8 cellular contexts compared by ENCODE assay signal in the genomic region with DNA sequence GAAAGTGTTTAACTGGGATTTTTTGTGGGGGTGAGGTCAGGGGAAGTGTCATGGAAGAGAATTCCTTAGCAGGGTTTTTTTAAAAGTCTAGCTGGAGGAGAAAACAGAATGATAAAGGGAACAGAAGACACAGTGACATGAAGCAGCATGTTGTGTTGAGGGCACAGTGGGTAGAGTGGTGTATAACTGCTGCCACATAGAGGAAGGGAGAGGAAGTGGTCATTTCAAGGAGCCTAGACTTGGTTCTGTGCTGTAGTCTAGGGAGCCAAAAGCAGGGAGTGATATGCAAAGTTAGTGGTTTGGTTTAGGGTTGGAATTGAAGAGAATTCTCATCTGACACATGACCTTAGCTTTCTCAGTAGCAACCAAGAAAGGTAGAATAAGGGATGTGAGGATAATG. TPM values are rescaled to one million over a fixed set of nuclear protein-coding genes. Genes with fewer than 3 reads are reported as not detected.
DNase-seq lines count a peak whose midpoint lies in the region; ATAC-seq, FAIRE-seq and TF ChIP-seq lines count a peak whose summit lies in the region.

No MANE protein-coding gene starts in this region.

- peaks cover 5% of the 10 kb centered on the region for H3K4me1 Mint-ChIP-seq in WTC11

- no peak overlapping the region for H3K4me2 ChIP-seq in A549

- POLR2A ChIA-PET in A549 (lab: Yijun Ruan, JAX) (no interaction called here), HEK293 (lab: Yijun Ruan, JAX) (interaction anchor here (1.5 kb wide), 1 partner anchor 123 kb away, joined by 6 read pairs; a partner anchor contains a TSS), WTC11 (lab: Charles Lee) (no interaction called here)

- no peak for TF ChIP-seq POLR2A in A549 (IDR thresholded peaks at IDR 0.05; ENCODE audit: low read length)

- TF ChIP-seq RAD21 in A549 (conservative IDR thresholded peaks at IDR 0.05 in 1 of 2, IDR thresholded peaks at IDR 0.05 in 1 of 2) = peak; percentile 16 to 39; a peak in 2 of 5 replicates

- H3K9me3 ChIP-seq in A549 (no peaks in the 10 kb centered on the region), HEK293 (ENCODE audit: control insufficient read depth, insufficient read depth, low read depth, low read length) (no peaks in the 10 kb centered on the region)

- H3K36me3 ChIP-seq in HEK293 (ENCODE audit: control insufficient read depth in 2 of 2, insufficient read depth in 1 of 2, low read length in 2 of 2) (no peaks in the 10 kb centered on the region), kidney epithelial cell (ENCODE audit: control insufficient read depth, insufficient read depth, low read length) (no peaks in the 10 kb centered on the region)

- DNase-seq in A549 (ENCODE audit: low read depth in 1 of 2, low spot score in 1 of 2) = peak; percentile 19 to 32
- DNase-seq in WTC11 (ENCODE audit: low spot score) = no peak
- no peak for DNase-seq in kidney epithelial cell (ENCODE audit: low read depth)
- no peak for DNase-seq in NCI-H1105 treated with DMSO at 0.1 percent for 48 hours (lab: John Stamatoyannopoulos, UW)
- no peak for DNase-seq in ecto neural progenitor cell (ENCODE audit: low spot score)

- H3K4me1 ChIP-seq in A549 (peaks cover 6% of the 10 kb centered on the region; the same call in 1 of the 3 replicates), HEK293 (ENCODE audit: control insufficient read depth, insufficient read depth, low read length) (peaks cover 4% of the 10 kb centered on the region; the same call in 1 of the 2 replicates)

- no peaks in the 10 kb centered on the region for H3K27me3 Mint-ChIP-seq in WTC11 (ENCODE audit: low read depth)

- TF ChIP-seq EP300 in A549 (IDR thresholded peaks at IDR 0.05) = no peak

- no peak overlapping the region for H3K4me3 ChIP-seq in A549
- no peak overlapping the region for H3K4me3 ChIP-seq in HEK293 (ENCODE audit: low read depth, low read length)
- no peak overlapping the region for H3K4me3 ChIP-seq in kidney epithelial cell (ENCODE audit: low read depth, low read length)

- TF ChIP-seq CTCF in A549 (IDR thresholded peaks at IDR 0.05) (peak; percentile 30; the same call in 2 of the 3 replicates), GM12872 (IDR thresholded peaks at IDR 0.05; ENCODE audit: insufficient read depth, low read depth, low read length) (peak; percentile 83), HEK293 (tag by site-specific recombination; IDR thresholded peaks at IDR 0.05) (0 out of 2 replicates have a peak, but pooled peaks have one; percentile 44), LNCAP (IDR thresholded peaks at IDR 0.05) (peak; percentile 43; the same call in 1 of the 2 replicates), WTC11 (IDR thresholded peaks at IDR 0.05) (no peak), kidney epithelial cell (IDR thresholded peaks at IDR 0.05; ENCODE audit: insufficient read depth, low read length, poor library complexity, severe bottlenecking) (peak; percentile 28)

- H3K27me3 ChIP-seq in kidney epithelial cell (ENCODE audit: control insufficient read depth, insufficient read depth, low read length) = no peaks in the 10 kb centered on the region

- ATAC-seq in A549 (peak; percentile 95 to 96), WTC11 (peak; percentile 100)

- FAIRE-seq in A549 (lab: Jason Lieb, UNC) = no peak

- no peak overlapping the region for H3K27ac ChIP-seq in A549
- H3K27ac ChIP-seq in HEK293 (ENCODE audit: extremely low read depth, low read depth, low read length) = no peak overlapping the region

- CTCF ChIA-PET in A549 (lab: Yijun Ruan, JAX) (interaction anchor here (0.9 to 2.4 kb wide), 2 partner anchors 9 to 44 kb away, joined by 3 to 19 read pairs; a partner anchor contains a TSS), HEK293 (lab: Yijun Ruan, JAX) (interaction anchor here (0.7 to 3.1 kb wide), 6 partner anchors 10 to 72 kb away, joined by 3 to 16 read pairs (median 4); a partner anchor contains a TSS), WTC11 (lab: Charles Lee) (interaction anchor here (1.4 to 2.2 kb wide), 2 partner anchors 10 to 253 kb away, joined by 3 to 16 read pairs; a partner anchor contains a TSS)

- H3K36me3 Mint-ChIP-seq in WTC11 = peaks cover 7% of the 10 kb centered on the region

- H3K9me3 Mint-ChIP-seq in WTC11 = no peaks in the 10 kb centered on the region; the same call in 1 of the 2 replicates

- no peak overlapping the region for H3K4me3 Mint-ChIP-seq in WTC11

- H3K27ac Mint-ChIP-seq in WTC11 = no peak overlapping the region

TF ChIP-seq in A549, 52 proteins besides CTCF, POLR2A, EP300 and RAD21:
- TF ChIP-seq SMC3 (IDR thresholded peaks at IDR 0.05) (0 out of 3 replicates have a peak, but pooled peaks have one; percentile 10), ZNF302 (CRISPR knock-in tag; IDR thresholded peaks at IDR 0.05) (no peak)

TF ChIP-seq in HEK293, 187 proteins besides CTCF, POLR2A, EP300 and RAD21 (continues in another document):
- TF ChIP-seq, protein P1, sequence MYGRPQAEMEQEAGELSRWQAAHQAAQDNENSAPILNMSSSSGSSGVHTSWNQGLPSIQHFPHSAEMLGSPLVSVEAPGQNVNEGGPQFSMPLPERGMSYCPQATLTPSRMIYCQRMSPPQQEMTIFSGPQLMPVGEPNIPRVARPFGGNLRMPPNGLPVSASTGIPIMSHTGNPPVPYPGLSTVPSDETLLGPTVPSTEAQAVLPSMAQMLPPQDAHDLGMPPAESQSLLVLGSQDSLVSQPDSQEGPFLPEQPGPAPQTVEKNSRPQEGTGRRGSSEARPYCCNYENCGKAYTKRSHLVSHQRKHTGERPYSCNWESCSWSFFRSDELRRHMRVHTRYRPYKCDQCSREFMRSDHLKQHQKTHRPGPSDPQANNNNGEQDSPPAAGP (tag by site-specific recombination; IDR thresholded peaks at IDR 0.05) = no peak
- TF ChIP-seq ZNF624 (tag by site-specific recombination; IDR thresholded peaks at IDR 0.05) (no peak), GLIS1 (tag by site-specific recombination; IDR thresholded peaks at IDR 0.05) (no peak), ZNF140 (tag by site-specific recombination; IDR thresholded peaks at IDR 0.05) (no peak), ZNF510 (tag by site-specific recombination; IDR thresholded peaks at IDR 0.05; ENCODE audit: insufficient replicate concordance) (no peak), ZNF2 (tag by site-specific recombination; IDR thresholded peaks at IDR 0.05) (no peak), ZFP69B (tag by site-specific recombination; IDR thresholded peaks at IDR 0.05) (no peak), ZNF274 (IDR thresholded peaks at IDR 0.05; ENCODE audit: low read length) (no peak), ZNF274 (tag by site-specific recombination; IDR thresholded peaks at IDR 0.05; ENCODE audit: borderline replicate concordance) (no peak)
- TF ChIP-seq, protein P2, sequence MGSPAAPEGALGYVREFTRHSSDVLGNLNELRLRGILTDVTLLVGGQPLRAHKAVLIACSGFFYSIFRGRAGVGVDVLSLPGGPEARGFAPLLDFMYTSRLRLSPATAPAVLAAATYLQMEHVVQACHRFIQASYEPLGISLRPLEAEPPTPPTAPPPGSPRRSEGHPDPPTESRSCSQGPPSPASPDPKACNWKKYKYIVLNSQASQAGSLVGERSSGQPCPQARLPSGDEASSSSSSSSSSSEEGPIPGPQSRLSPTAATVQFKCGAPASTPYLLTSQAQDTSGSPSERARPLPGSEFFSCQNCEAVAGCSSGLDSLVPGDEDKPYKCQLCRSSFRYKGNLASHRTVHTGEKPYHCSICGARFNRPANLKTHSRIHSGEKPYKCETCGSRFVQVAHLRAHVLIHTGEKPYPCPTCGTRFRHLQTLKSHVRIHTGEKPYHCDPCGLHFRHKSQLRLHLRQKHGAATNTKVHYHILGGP (tag by site-specific recombination; IDR thresholded peaks at IDR 0.05) = no peak

TF ChIP-seq in WTC11, 78 proteins besides CTCF, POLR2A, EP300 and RAD21 (continues in another document):
- no peak for TF ChIP-seq FOXK1 (CRISPR knock-in tag; IDR thresholded peaks at IDR 0.05)
- no peak for TF ChIP-seq NFATC4 (CRISPR knock-in tag; IDR thresholded peaks at IDR 0.05)
- no peak for TF ChIP-seq RORB (CRISPR knock-in tag; IDR thresholded peaks at IDR 0.05)
- TF ChIP-seq, protein P3, sequence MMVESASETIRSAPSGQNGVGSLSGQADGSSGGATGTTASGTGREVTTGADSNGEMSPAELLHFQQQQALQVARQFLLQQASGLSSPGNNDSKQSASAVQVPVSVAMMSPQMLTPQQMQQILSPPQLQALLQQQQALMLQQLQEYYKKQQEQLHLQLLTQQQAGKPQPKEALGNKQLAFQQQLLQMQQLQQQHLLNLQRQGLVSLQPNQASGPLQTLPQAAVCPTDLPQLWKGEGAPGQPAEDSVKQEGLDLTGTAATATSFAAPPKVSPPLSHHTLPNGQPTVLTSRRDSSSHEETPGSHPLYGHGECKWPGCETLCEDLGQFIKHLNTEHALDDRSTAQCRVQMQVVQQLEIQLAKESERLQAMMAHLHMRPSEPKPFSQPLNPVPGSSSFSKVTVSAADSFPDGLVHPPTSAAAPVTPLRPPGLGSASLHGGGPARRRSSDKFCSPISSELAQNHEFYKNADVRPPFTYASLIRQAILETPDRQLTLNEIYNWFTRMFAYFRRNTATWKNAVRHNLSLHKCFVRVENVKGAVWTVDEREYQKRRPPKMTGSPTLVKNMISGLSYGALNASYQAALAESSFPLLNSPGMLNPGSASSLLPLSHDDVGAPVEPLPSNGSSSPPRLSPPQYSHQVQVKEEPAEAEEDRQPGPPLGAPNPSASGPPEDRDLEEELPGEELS (CRISPR knock-in tag; IDR thresholded peaks at IDR 0.05) = no peak

RNA-seq across cellular contexts. Expression of a gene that starts 10.2 kb away (rescaled TPM):
- polyA plus RNA-seq in A549 (2011; rRNA removed) (7.4 and 7.9 TPM in 2 replicates), A549 (2017; fragmentation: RNase III; extraction: RNeasy Plus Mini Kit Qiagen cat#74134 plus additional on column Dnase treatment) (4.9 to 5.3 TPM (median 5.2 TPM) in 3 replicates)
- 1.9 and 2.2 TPM in 2 replicates for polyA plus RNA-seq in A549 (2012; cell fraction: cytosol; rRNA removed)
- 1.3 and 2.0 TPM in 2 replicates for polyA plus RNA-seq in A549 (2012; cell fraction: nucleus; rRNA removed)
- 5.0 and 5.1 TPM in 2 replicates for polyA minus RNA-seq in A549 (2011; rRNA and poly(A)+ RNA removed)
- total RNA-seq in WTC11 (2021) (43.1 to 65.7 TPM (median 45.0 TPM) in 3 replicates), kidney epithelial cell (5.2 and 6.3 TPM in 2 replicates)

Comparison
In these comparisons a context has a peak if more than half of its experiments do, and no peak if none do; other contexts are left out.
1. DNase-seq: peak in A549 (2 of 2); none in WTC11 (single experiment), kidney epithelial cell (single experiment), NCI-H1105 treated with DMSO at 0.1 percent for 48 hours (single experiment) and ecto neural progenitor cell (single experiment).